Comparison of ENCODE assay signal across 8 cellular contexts in genomic region chr6:4313044-4313686, GRCh38.
DNase-seq lines count a peak whose midpoint lies in the region; ATAC-seq and TF ChIP-seq lines count a peak whose summit lies in the region.
"Had no signal": no experiment of that assay in that cellular context is flagged by ENCODE, and none has a peak within 500 bp of the region (broad histone marks: within the 10 kb centered on the region; RNA-seq: fewer than 3 reads in every experiment).

No MANE protein-coding gene starts in this region.

- no peaks in the 10 kb centered on the region for H3K27me3 ChIP-seq in SK-N-SH (ENCODE audit: insufficient read depth)
- H3K27me3 ChIP-seq in gastroesophageal sphincter: no peaks in the 10 kb centered on the region

- TF ChIP-seq CTCF in SK-N-SH (IDR thresholded peaks at IDR 0.05) (peak; percentile 57), gastroesophageal sphincter (IDR thresholded peaks at IDR 0.05) (peak in 2 of 4 experiments; percentile 11 to 45), progenitor cell of endocrine pancreas (IDR thresholded peaks at IDR 0.05; ENCODE audit: unreplicated experiment) (no peak)

- H3F3A ChIP-seq in SK-N-SH (replicated peaks; ENCODE audit: insufficient read depth): peaks cover 3% of the 10 kb centered on the region

- H3K9me2 ChIP-seq in SK-N-SH: no peaks in the 10 kb centered on the region

- H3K4me3 Mint-ChIP-seq in progenitor cell of endocrine pancreas (ENCODE audit: low read depth): no peak overlapping the region

- peak overlapping the region; percentile 42; the same call in 1 of the 2 replicates for H3K9ac ChIP-seq in SK-N-SH

- H3K27ac ChIP-seq in SK-N-SH (ENCODE audit: low read depth in 2 of 2, low read length in 1 of 2) (peak overlapping the region; percentile 34 to 76; a peak in 3 of 4 replicates), gastroesophageal sphincter (peak overlapping the region in 3 of 4 donors; percentile 29 to 68 (median 56))

- H3K4me1 ChIP-seq in SK-N-SH (ENCODE audit: control insufficient read depth in 1 of 2, insufficient read depth in 2 of 2, low read depth in 1 of 2, low read length in 1 of 2) (peaks cover 4 to 15% of the 10 kb centered on the region in 2 experiments; a peak in 2 of 4 replicates), gastroesophageal sphincter (peaks cover 0 to 21% (median 0%) of the 10 kb centered on the region in 3 donors)

- H3K9me3 ChIP-seq in SK-N-SH (peaks cover 7% of the 10 kb centered on the region; the same call in 1 of the 2 replicates), gastroesophageal sphincter (peaks cover 0 to 39% (median 2%) of the 10 kb centered on the region in 3 donors)

- no peaks in the 10 kb centered on the region for H4K20me1 ChIP-seq in SK-N-SH (ENCODE audit: insufficient read depth)

- H3K9me3 Mint-ChIP-seq in progenitor cell of endocrine pancreas (ENCODE audit: low read depth): peaks cover 38% of the 10 kb centered on the region

- H3K4me3 ChIP-seq in SK-N-SH (ENCODE audit: low read depth in 2 of 2, low read length in 1 of 2): no peak overlapping the region; a peak in 1 of 4 replicates
- no peak overlapping the region for H3K4me3 ChIP-seq in gastroesophageal sphincter

- no peak for TF ChIP-seq POLR2A in gastroesophageal sphincter (IDR thresholded peaks at IDR 0.05)

- H3K36me3 Mint-ChIP-seq in progenitor cell of endocrine pancreas (ENCODE audit: insufficient read depth): peaks cover 10% of the 10 kb centered on the region

- WGBS in SK-N-SH (ENCODE audit: low lambda C conversion rate): 0% methylated on average over 2 of the region's 2 CpGs
- 6 to 14% methylated on average over 2 of the region's 2 CpGs for WGBS in gastroesophageal sphincter (ENCODE audit: low coverage in 1 of 2), 2 donors

- no peak overlapping the region for H2AFZ ChIP-seq in SK-N-SH (ENCODE audit: low read depth)

- peaks cover 8% of the 10 kb centered on the region for H3K4me1 Mint-ChIP-seq in progenitor cell of endocrine pancreas (ENCODE audit: low read depth)

- peak overlapping the region; percentile 32; the same call in 1 of the 2 replicates for H3K4me2 ChIP-seq in SK-N-SH

- no peak for TF ChIP-seq EP300 in SK-N-SH (IDR thresholded peaks at IDR 0.05; ENCODE audit: borderline replicate concordance in 1 of 2, low read depth in 1 of 2, low read length in 1 of 2)
- TF ChIP-seq EP300 in gastroesophageal sphincter (IDR thresholded peaks at IDR 0.05): no peak

- TF ChIP-seq RAD21 in SK-N-SH (IDR thresholded peaks at IDR 0.05; ENCODE audit: low read length): peak; percentile 49

- ATAC-seq in gastroesophageal sphincter (peak; percentile 63), HG03139 (IDR thresholded peaks at IDR 0.05; ENCODE audit: unreplicated experiment) (no peak)

- H3K36me3 ChIP-seq in SK-N-SH (replicated peaks in 1 of 2; ENCODE audit: control insufficient read depth in 1 of 2, insufficient read depth in 2 of 2, low read length in 1 of 2): no peaks in the 10 kb centered on the region
- no peaks in the 10 kb centered on the region for H3K36me3 ChIP-seq in gastroesophageal sphincter

- H3K79me2 ChIP-seq in SK-N-SH (ENCODE audit: insufficient read depth): no peaks in the 10 kb centered on the region

- POLR2A ChIA-PET in SK-N-SH (lab: Yijun Ruan, JAX): no interaction called here

- CTCF ChIA-PET in SK-N-SH (lab: Yijun Ruan, JAX): interaction anchor here (0.8 kb wide), 1 partner anchor 18 kb away, joined by 3 read pairs; no protein-coding TSS in a partner anchor

- H3K27me3 Mint-ChIP-seq in progenitor cell of endocrine pancreas: no peaks in the 10 kb centered on the region

- H3K27ac Mint-ChIP-seq in progenitor cell of endocrine pancreas: no peak overlapping the region

- peak; percentile 86 for DNase-seq in HCEC 1CT
- DNase-seq in SK-N-SH: no peak
- DNase-seq in stromal cell of bone marrow (ENCODE audit: low read depth): peak; percentile 95
- no peak for DNase-seq in progenitor cell of endocrine pancreas (ENCODE audit: low spot score, unreplicated experiment)
- DNase-seq in stimulated activated naive CD4-positive, alpha-beta T cell (lab: John Stamatoyannopoulos, UW): no peak
- DNase-seq: caudate nucleus had no signal

TF ChIP-seq in SK-N-SH, 30 proteins besides CTCF, POLR2A, EP300 and RAD21:
- TF ChIP-seq TAF1 (IDR thresholded peaks at IDR 0.05; ENCODE audit: borderline replicate concordance, low read depth, low read length): no peak
- TF ChIP-seq FOSL2 (IDR thresholded peaks at IDR 0.05; ENCODE audit: borderline replicate concordance, low read depth): peak; percentile 44; the same call in 1 of the 2 replicates
- TF ChIP-seq SMC3 (IDR thresholded peaks at IDR 0.05; ENCODE audit: low read depth, low read length): peak; percentile 38
- no peak for TF ChIP-seq GATA2 (CRISPR knock-in tag; IDR thresholded peaks at IDR 0.05)
- no peak for TF ChIP-seq TEAD4 (IDR thresholded peaks at IDR 0.05; ENCODE audit: borderline replicate concordance, insufficient read depth)
- no peak for TF ChIP-seq ELF1 (IDR thresholded peaks at IDR 0.05)
- TF ChIP-seq MXI1 (IDR thresholded peaks at IDR 0.05; ENCODE audit: low read depth, low read length): no peak
- no peak for TF ChIP-seq GABPA (IDR thresholded peaks at IDR 0.05; ENCODE audit: low read depth)
- TF ChIP-seq USF1 (IDR thresholded peaks at IDR 0.05; ENCODE audit: borderline replicate concordance, low read depth): no peak
- TF ChIP-seq NFIC (IDR thresholded peaks at IDR 0.05; ENCODE audit: borderline replicate concordance): peak; percentile 66
- TF ChIP-seq USF2 (IDR thresholded peaks at IDR 0.05; ENCODE audit: borderline replicate concordance, low read depth, low read length): no peak
- no peak for TF ChIP-seq RXRA (IDR thresholded peaks at IDR 0.05; ENCODE audit: borderline replicate concordance, low read depth)
- peak; percentile 5; the same call in 1 of the 2 replicates for TF ChIP-seq TCF12 (IDR thresholded peaks at IDR 0.05)
- no peak for TF ChIP-seq RFX5 (IDR thresholded peaks at IDR 0.05; ENCODE audit: low read length)

Comparison
In these comparisons a context has a peak if more than half of its experiments do, and no peak if none do; other contexts are left out.
1. DNase-seq: peak in HCEC 1CT (single experiment) and stromal cell of bone marrow (single experiment); none in SK-N-SH (single experiment), progenitor cell of endocrine pancreas (single experiment) and stimulated activated naive CD4-positive, alpha-beta T cell (0 of 6).